In the genomic region with DNA sequence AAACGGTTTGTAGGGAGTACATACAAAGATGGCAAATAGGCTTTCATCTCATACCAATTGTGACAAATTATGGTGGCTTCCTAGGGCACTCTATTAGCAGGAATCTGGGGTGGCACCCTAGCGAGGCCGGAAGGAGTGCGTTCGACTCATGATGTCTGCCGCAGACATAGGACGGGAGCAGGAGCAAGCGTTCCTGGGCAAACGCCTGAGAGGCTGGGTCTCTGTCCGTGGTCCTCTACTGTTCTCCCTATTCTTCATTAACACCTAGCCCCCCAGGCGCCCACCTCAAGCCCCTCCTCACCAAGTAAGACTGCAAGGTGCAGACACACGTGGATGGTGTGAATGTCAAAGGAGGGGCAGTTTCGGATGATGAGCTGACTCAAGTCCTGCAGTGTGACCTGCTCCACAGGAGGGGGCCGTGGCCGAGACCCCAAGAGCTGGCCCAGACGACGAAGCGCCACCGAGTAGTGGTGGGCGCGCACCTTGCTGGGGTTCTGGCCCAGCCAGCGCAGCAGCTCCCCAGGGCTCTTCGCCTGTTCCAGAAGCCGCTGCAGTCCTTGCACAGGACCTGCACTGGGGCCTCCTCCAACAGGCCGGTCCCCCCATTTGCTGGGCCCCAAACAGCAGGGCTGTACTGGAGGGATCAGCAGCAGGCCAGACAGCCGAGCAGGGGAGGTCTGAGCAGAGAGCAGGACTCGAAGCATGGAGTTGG, we compare ENCODE assay signal across 8 cellular contexts. TPM values are rescaled to one million over a fixed set of nuclear protein-coding genes. Genes with fewer than 3 reads are reported as not detected.
A peak's percentile ranks its signal among the peaks of the same experiment; 100 is the strongest.
DNase-seq lines count a peak whose midpoint lies in the region; ATAC-seq and TF ChIP-seq lines count a peak whose summit lies in the region.

No MANE protein-coding gene starts in this region.

- peaks cover 51% of the 10 kb centered on the region for H3K36me3 ChIP-seq in HAP-1 (replicated peaks)

- H3K9me3 ChIP-seq in HAP-1 = no peaks in the 10 kb centered on the region
- H3K9me3 ChIP-seq in right cardiac atrium (ENCODE audit: control insufficient read depth, low read length) = no peaks in the 10 kb centered on the region

- in situ Hi-C loops in HAP-1 (cut with MboI; ENCODE audit: low sequenced_read_pairs) (no loop called here), GM13977 (cut with MboI; ENCODE audit: low pct_unique_long_range_greater_than_20kb, low sequenced_read_pairs, unreplicated experiment) (no loop called here)

- no peaks in the 10 kb centered on the region for H3K9me3 Mint-ChIP-seq in activated CD4-positive, alpha-beta memory T cell treated with anti-CD3 and anti-CD28 coated beads, Interleukin-2, amount 10 ng/mL, durations not matched to agents 7 days and 5 days

- H3K4me3 ChIP-seq in HAP-1 (peak overlapping the region; percentile 98), right cardiac atrium (ENCODE audit: low read length) (peak overlapping the region; percentile 84), skin epidermis (peak overlapping the region; percentile 75 to 98 (median 91))

- H3K4me1 ChIP-seq in HAP-1 (peaks cover 24% of the 10 kb centered on the region), right cardiac atrium (ENCODE audit: control insufficient read depth, insufficient read depth, low read length) (peaks cover 5% of the 10 kb centered on the region)

- H3K27me3 ChIP-seq in HAP-1 (ENCODE audit: low read depth) (no peaks in the 10 kb centered on the region), right cardiac atrium (ENCODE audit: control insufficient read depth, insufficient read depth) (no peaks in the 10 kb centered on the region)

- CTCF ChIA-PET in activated CD4-positive, alpha-beta memory T cell treated with anti-CD3 and anti-CD28 coated beads, Interleukin-2, amount 10 ng/mL, durations not matched to agents 7 days and 5 days (lab: Charles Lee) = no interaction called here

- intact Hi-C loops in right cardiac atrium (cut with DNase I) = no loop called here

- peaks cover 30% of the 10 kb centered on the region for H3K36me3 Mint-ChIP-seq in activated CD4-positive, alpha-beta memory T cell treated with anti-CD3 and anti-CD28 coated beads, Interleukin-2, amount 10 ng/mL, durations not matched to agents 7 days and 5 days (ENCODE audit: low read depth)

- POLR2A ChIA-PET in activated CD4-positive, alpha-beta memory T cell treated with anti-CD3 and anti-CD28 coated beads, Interleukin-2, amount 10 ng/mL, durations not matched to agents 7 days and 5 days (lab: Charles Lee) = interaction anchor here (1.5 to 1.7 kb wide), 2 partner anchors 8 to 27 kb away, joined by 4 read pairs; no protein-coding TSS in a partner anchor

- DNase-seq in HAP-1 (ENCODE audit: low spot score in 2 of 2) = no peak
- DNase-seq in activated CD4-positive, alpha-beta memory T cell treated with anti-CD3 and anti-CD28 coated beads, Interleukin-2, amount 10 ng/mL, durations not matched to agents 7 days and 5 days = no peak
- peak in 2 of 3 donors; percentile 63 to 68 for DNase-seq in right cardiac atrium
- DNase-seq in GM13977 (ENCODE audit: low spot score) = no peak
- DNase-seq in stimulated activated naive CD4-positive, alpha-beta T cell treated with Interleukin-2 at 50 U/mL for 16 hours (lab: John Stamatoyannopoulos, UW) = no peak
- DNase-seq in midbrain (lab: John Stamatoyannopoulos, UW) = no peak

- peak overlapping the region; percentile 35 for H3K27ac Mint-ChIP-seq in activated CD4-positive, alpha-beta memory T cell treated with anti-CD3 and anti-CD28 coated beads, Interleukin-2, amount 10 ng/mL, durations not matched to agents 7 days and 5 days

- no peak overlapping the region for H3K27ac ChIP-seq in right cardiac atrium (ENCODE audit: low read length)
- peak overlapping the region in 13 of 21 experiments; percentile 91 to 98 (median 96) for H3K27ac ChIP-seq in skin epidermis

- peak overlapping the region; percentile 88 for H3K4me3 Mint-ChIP-seq in activated CD4-positive, alpha-beta memory T cell treated with anti-CD3 and anti-CD28 coated beads, Interleukin-2, amount 10 ng/mL, durations not matched to agents 7 days and 5 days

- WGBS in right cardiac atrium = 75% methylated on average over 27 of the region's 27 CpGs

- H3K4me1 Mint-ChIP-seq in activated CD4-positive, alpha-beta memory T cell treated with anti-CD3 and anti-CD28 coated beads, Interleukin-2, amount 10 ng/mL, durations not matched to agents 7 days and 5 days = peaks cover 34% of the 10 kb centered on the region

- no peak for TF ChIP-seq CTCF in GM13977 (IDR thresholded peaks at IDR 0.05; ENCODE audit: extremely low read depth, insufficient read depth, missing control alignments)

- no peaks in the 10 kb centered on the region for H3K27me3 Mint-ChIP-seq in activated CD4-positive, alpha-beta memory T cell treated with anti-CD3 and anti-CD28 coated beads, Interleukin-2, amount 10 ng/mL, durations not matched to agents 7 days and 5 days

- no peak for ATAC-seq in right cardiac atrium
- ATAC-seq in HG02852 (IDR thresholded peaks at IDR 0.05; ENCODE audit: unreplicated experiment) = no peak

RNA-seq across cellular contexts. Expression of gene FASTK, which starts 1.3 kb away (rescaled TPM):
- total RNA-seq in activated CD4-positive, alpha-beta memory T cell treated with anti-CD3 and anti-CD28 coated beads, Interleukin-2, amount 10 ng/mL, durations not matched to agents 7 days and 5 days = 10 to 100 TPM; 70.0 to 72.7 TPM
- 10 to 100 TPM; 64.1 to 82.0 (median 68.9) TPM for total RNA-seq in right cardiac atrium
- 133 TPM for polyA plus RNA-seq in right cardiac atrium

RNA-seq across cellular contexts. Expression of gene TMUB1, which starts 3.9 kb away (rescaled TPM):
- total RNA-seq in activated CD4-positive, alpha-beta memory T cell treated with anti-CD3 and anti-CD28 coated beads, Interleukin-2, amount 10 ng/mL, durations not matched to agents 7 days and 5 days = 10 to 100 TPM; 80.3 to 81.1 TPM
- 10 to 100 TPM; 28.5 to 36.5 (median 35.8) TPM for total RNA-seq in right cardiac atrium
- 55.2 TPM for polyA plus RNA-seq in right cardiac atrium

RNA-seq across cellular contexts. Expression of gene AGAP3, which starts 6.9 kb away (rescaled TPM):
- 10 to 100 TPM; 30.1 to 31.5 TPM for total RNA-seq in activated CD4-positive, alpha-beta memory T cell treated with anti-CD3 and anti-CD28 coated beads, Interleukin-2, amount 10 ng/mL, durations not matched to agents 7 days and 5 days
- total RNA-seq in right cardiac atrium = 10 to 100 TPM; 58.3 to 78.8 (median 67.6) TPM
- polyA plus RNA-seq in right cardiac atrium = 61.4 TPM

RNA-seq across cellular contexts. Expression of gene SLC4A2, which starts 20.0 kb away (rescaled TPM):
- 100 to 1,000 TPM in 1 of 2 experiments, 10 to 100 TPM in 1; 94.6 to 109 TPM for total RNA-seq in activated CD4-positive, alpha-beta memory T cell treated with anti-CD3 and anti-CD28 coated beads, Interleukin-2, amount 10 ng/mL, durations not matched to agents 7 days and 5 days
- total RNA-seq in right cardiac atrium = 100 to 1,000 TPM in 2 of 4 donors, 10 to 100 TPM in 2; 83.5 to 120 (median 96.5) TPM
- 61.7 TPM for polyA plus RNA-seq in right cardiac atrium

RNA-seq across cellular contexts. Expression of gene CDK5, which starts 21.7 kb away (rescaled TPM):
- total RNA-seq in activated CD4-positive, alpha-beta memory T cell treated with anti-CD3 and anti-CD28 coated beads, Interleukin-2, amount 10 ng/mL, durations not matched to agents 7 days and 5 days = 10 to 100 TPM; 17.6 to 18.2 TPM
- total RNA-seq in right cardiac atrium = 10 to 100 TPM in 1 of 4 donors, 1 to 10 TPM in 3; 6.2 to 11.2 (median 7.4) TPM
- 6.5 TPM for polyA plus RNA-seq in right cardiac atrium

Comparison
In these comparisons a context has a peak if more than half of its experiments do, and no peak if none do; other contexts are left out.
1. DNase-seq: peak in right cardiac atrium (2 of 3); none in HAP-1 (0 of 2), activated CD4-positive, alpha-beta memory T cell treated with anti-CD3 and anti-CD28 coated beads, Interleukin-2, amount 10 ng/mL, durations not matched to agents 7 days and 5 days (single experiment), GM13977 (single experiment), stimulated activated naive CD4-positive, alpha-beta T cell treated with Interleukin-2 at 50 U/mL for 16 hours (single experiment) and midbrain (single experiment).
2. Peak in every context shown above with its lines, with median percentiles within 50 percentile points of each other: H3K4me3 ChIP-seq.